In genomic region chr15:28096720-28097431, GRCh38 we compare ENCODE assay signal across 9 cellular contexts. TPM values are rescaled to one million over a fixed set of nuclear protein-coding genes. Genes with fewer than 3 reads are reported as not detected.
DNase-seq lines count a peak whose midpoint lies in the region; ATAC-seq lines count a peak whose summit lies in the region.
"Had no signal": no experiment of that assay in that cellular context is flagged by ENCODE, and none has a peak within 500 bp of the region (broad histone marks: within the 10 kb centered on the region; RNA-seq: fewer than 3 reads in every experiment).

No MANE protein-coding gene starts in this region.

- H3K9me3 ChIP-seq in skeletal muscle satellite cell (replicated peaks; ENCODE audit: low read length) = no peaks in the 10 kb centered on the region
- H3K9me3 ChIP-seq: adrenal gland had no signal

- peak; percentile 48 for DNase-seq in activated T-cell treated with anti-CD3 and anti-CD28 coated beads, Interleukin-2, amount 50 U/mL, for 24 hours
- no peak for DNase-seq in globus pallidus (ENCODE audit: low spot score)
- no peak for DNase-seq in NCI-H1092 treated with DMSO at 0.1 percent for 48 hours (lab: John Stamatoyannopoulos, UW)

- peaks cover 84% of the 10 kb centered on the region for H3K27me3 Mint-ChIP-seq in activated T-cell treated with anti-CD3 and anti-CD28 coated beads, Interleukin-2, amount 50 U/mL, for 24 hours

- H3K4me3 ChIP-seq in iPS-11a (ENCODE audit: low read depth, low read length) = peak overlapping the region; percentile 47
- H3K4me3 ChIP-seq in skeletal muscle satellite cell (ENCODE audit: low read length) = peak overlapping the region; percentile 67

- peak; percentile 5 for ATAC-seq in GM21526 (IDR thresholded peaks at IDR 0.05; ENCODE audit: low FRiP score, unreplicated experiment)
- no peak for ATAC-seq in GM21529 (IDR thresholded peaks at IDR 0.05; ENCODE audit: unreplicated experiment)
- no peak for ATAC-seq in GM21515 (IDR thresholded peaks at IDR 0.05; ENCODE audit: unreplicated experiment)

- no peaks in the 10 kb centered on the region for H3K36me3 Mint-ChIP-seq in activated T-cell treated with anti-CD3 and anti-CD28 coated beads, Interleukin-2, amount 50 U/mL, for 24 hours (ENCODE audit: low read depth)

- H3K4me1 Mint-ChIP-seq in activated T-cell treated with anti-CD3 and anti-CD28 coated beads, Interleukin-2, amount 50 U/mL, for 24 hours (ENCODE audit: low read depth) = peaks cover 32% of the 10 kb centered on the region

- H3K27ac Mint-ChIP-seq in activated T-cell treated with anti-CD3 and anti-CD28 coated beads, Interleukin-2, amount 50 U/mL, for 24 hours = no peak overlapping the region

- H3K4me3 Mint-ChIP-seq in activated T-cell treated with anti-CD3 and anti-CD28 coated beads, Interleukin-2, amount 50 U/mL, for 24 hours = peak overlapping the region; percentile 76

- peaks cover 82% of the 10 kb centered on the region for H3K27me3 ChIP-seq in skeletal muscle satellite cell (ENCODE audit: control insufficient read depth, insufficient read depth, low read length)

- peak overlapping the region; percentile 92 for H3K4me2 ChIP-seq in skeletal muscle satellite cell (ENCODE audit: low read length)

- no peaks in the 10 kb centered on the region for H3K9me3 Mint-ChIP-seq in activated T-cell treated with anti-CD3 and anti-CD28 coated beads, Interleukin-2, amount 50 U/mL, for 24 hours

- peak overlapping the region; percentile 23 for H3K9ac ChIP-seq in skeletal muscle satellite cell (ENCODE audit: low read depth, low read length)

- H3K4me1 ChIP-seq in skeletal muscle satellite cell (ENCODE audit: control insufficient read depth, insufficient read depth, low read length) = peaks cover 33% of the 10 kb centered on the region

- H3K36me3 ChIP-seq in skeletal muscle satellite cell (ENCODE audit: insufficient read depth, low read length) = no peaks in the 10 kb centered on the region
- H3K36me3 ChIP-seq: adrenal gland had no signal

RNA-seq across cellular contexts. Expression of gene OCA2, which starts 2.2 kb away (rescaled TPM):
- under 0.01 TPM in 1 of 2 replicates, not detected in the other for total RNA-seq in skeletal muscle satellite cell (2012; rRNA removed)
